10 cellular contexts compared by ENCODE assay signal in genomic region chr13:38398810-38399493, GRCh38.
A peak's percentile ranks its signal among the peaks of the same experiment; 100 is the strongest.
DNase-seq lines count a peak whose midpoint lies in the region; ATAC-seq and TF ChIP-seq lines count a peak whose summit lies in the region.
"Had no signal": no experiment of that assay in that cellular context is flagged by ENCODE, and none has a peak within 500 bp of the region (broad histone marks: within the 10 kb centered on the region; RNA-seq: fewer than 3 reads in every experiment).

No MANE protein-coding gene starts in this region.

- no peak overlapping the region for H3K27ac ChIP-seq in epithelial cell of prostate

- no peak for TF ChIP-seq CTCF in NB4 (IDR thresholded peaks at IDR 0.05; ENCODE audit: low read depth, low read length)

- TF ChIP-seq POLR2A in NB4 (IDR thresholded peaks at IDR 0.05; ENCODE audit: extremely low read depth, insufficient read length) (no peak), erythroblast (IDR thresholded peaks at IDR 0.05; ENCODE audit: low read length) (no peak)

- DNase-seq in NB4 (ENCODE audit: low read depth) (peak; percentile 78), epithelial cell of prostate (ENCODE audit: low read depth, low spot score) (peak; percentile 41), skeletal muscle cell (ENCODE audit: low read depth) (peak; percentile 84), erythroblast (lab: John Stamatoyannopoulos, UW) (no peak)
- DNase-seq: naive thymus-derived CD8-positive, alpha-beta T cell; NCI-H510A treated with DMSO at 0.1 percent for 48 hours; stimulated activated CD4-positive, alpha-beta T cell treated with anti-CD3 and anti-CD28 coated beads, Interleukin-1b, Interleukin-23, amount 100 ng/mL, for 48 hours had no signal

- ATAC-seq in GM18498 (IDR thresholded peaks at IDR 0.05; ENCODE audit: unreplicated experiment) (peak; percentile 46), GM21786 (IDR thresholded peaks at IDR 0.05; ENCODE audit: unreplicated experiment) (no peak), GM19035 (IDR thresholded peaks at IDR 0.05; ENCODE audit: unreplicated experiment) (no peak)
- ATAC-seq: naive thymus-derived CD8-positive, alpha-beta T cell had no signal

- H3K4me3 ChIP-seq in NB4 (ENCODE audit: low read depth, low read length) (no peak overlapping the region), skeletal muscle cell (ENCODE audit: low read depth, low read length) (no peak overlapping the region)

Comparison
In these comparisons a context has a peak if more than half of its experiments do, and no peak if none do; other contexts are left out.
1. DNase-seq: peak in NB4 (single experiment), epithelial cell of prostate (single experiment) and skeletal muscle cell (single experiment); none in erythroblast (0 of 2).